In the genomic region with DNA sequence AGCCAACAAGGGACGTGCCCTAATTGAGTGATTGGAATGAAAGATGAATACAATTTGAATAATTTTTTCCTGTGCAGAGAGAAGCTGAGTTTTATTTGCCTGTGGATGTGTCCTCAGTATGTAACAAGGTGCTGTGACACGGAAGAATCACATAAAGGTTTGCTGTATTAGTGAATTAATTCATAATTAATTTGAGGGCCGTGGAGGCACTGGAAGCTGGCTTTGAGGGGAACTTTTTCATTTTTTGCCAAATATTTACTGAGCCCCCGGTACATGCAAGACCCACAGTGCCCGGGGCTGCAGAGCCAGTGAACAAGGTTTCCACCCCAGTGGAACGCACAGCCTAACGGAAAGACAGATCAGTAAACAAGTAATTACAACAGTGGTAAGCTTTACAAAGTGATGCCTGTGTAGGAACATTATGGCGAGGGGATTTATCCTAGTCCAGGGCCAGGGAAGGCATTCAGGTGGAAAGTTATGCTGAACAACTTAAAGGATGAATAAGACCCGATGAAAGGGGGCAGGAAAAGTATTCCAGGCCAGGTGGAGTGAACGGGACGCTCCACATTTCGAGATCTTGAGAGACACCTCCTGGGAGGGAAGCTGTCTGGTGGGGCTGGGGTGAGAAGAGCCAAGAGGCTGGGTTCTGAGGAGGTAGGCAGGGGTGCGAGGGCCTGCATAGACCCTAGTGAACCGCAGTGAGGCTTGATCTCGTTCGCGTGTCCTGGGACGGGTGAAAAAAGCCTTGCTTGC, we compare ENCODE assay signal across 8 cellular contexts. TPM values are rescaled to one million over a fixed set of nuclear protein-coding genes. Genes with fewer than 3 reads are reported as not detected.
DNase-seq lines count a peak whose midpoint lies in the region; ATAC-seq and TF ChIP-seq lines count a peak whose summit lies in the region.

No MANE protein-coding gene starts in this region.

- H4K20me1 ChIP-seq in BLaER1 treated with 17β-estradiol and CSF1 and Interleukin-3, amounts not matched to agents 10 nM and 100 nM: peaks cover 22 to 28% (median 23%) of the 10 kb centered on the region in 11 experiments
- peaks cover 27% of the 10 kb centered on the region for H4K20me1 ChIP-seq in Loucy (ENCODE audit: insufficient read depth, low read length, poor library complexity, severe bottlenecking)

- no peak for DNase-seq in natural killer cell treated with Interleukin-12 subunit alpha and Interleukin-12 subunit beta and Interleukin-15 and Interleukin-18, amount 100 ng/mL, for 72 hours (ENCODE audit: low spot score)
- DNase-seq in NCI-H748 (lab: John Stamatoyannopoulos, UW; ENCODE audit: unreplicated experiment): no peak

- H3K27ac Mint-ChIP-seq in dendritic cell treated with granulocyte-macrophage colony-stimulating factor and Interleukin-4, amounts not matched to agents 40 ng/mL and 50 ng/mL, for 4 days: peak overlapping the region; percentile 99
- H3K27ac Mint-ChIP-seq in natural killer cell treated with Interleukin-12 subunit alpha and Interleukin-12 subunit beta and Interleukin-15 and Interleukin-18, amount 100 ng/mL, for 72 hours: peak overlapping the region; percentile 89 to 94

- peak overlapping the region; percentile 73 for H3K4me3 Mint-ChIP-seq in dendritic cell treated with granulocyte-macrophage colony-stimulating factor and Interleukin-4, amounts not matched to agents 40 ng/mL and 50 ng/mL, for 4 days
- H3K4me3 Mint-ChIP-seq in natural killer cell treated with Interleukin-12 subunit alpha and Interleukin-12 subunit beta and Interleukin-15 and Interleukin-18, amount 100 ng/mL, for 72 hours: peak overlapping the region; percentile 93

- no peak for ATAC-seq in natural killer cell treated with Interleukin-12 subunit alpha and Interleukin-12 subunit beta and Interleukin-15 and Interleukin-18, amount 100 ng/mL, for 72 hours
- ATAC-seq in HG03460 (IDR thresholded peaks at IDR 0.05; ENCODE audit: unreplicated experiment) (no peak), GM21515 (IDR thresholded peaks at IDR 0.05; ENCODE audit: unreplicated experiment) (no peak), GM19467 (IDR thresholded peaks at IDR 0.05; ENCODE audit: unreplicated experiment) (no peak)

- H2AFZ ChIP-seq in Loucy (ENCODE audit: low read length): peak overlapping the region; percentile 69

- no peaks in the 10 kb centered on the region for H3F3A ChIP-seq in Loucy (ENCODE audit: low read depth)

- peak overlapping the region; percentile 9 to 100 (median 100); a peak in 20 of 22 replicates for H3K27ac ChIP-seq in BLaER1 treated with 17β-estradiol and CSF1 and Interleukin-3, amounts not matched to agents 10 nM and 100 nM

- peaks cover 3 to 25% (median 22%) of the 10 kb centered on the region in 11 experiments for H3K36me3 ChIP-seq in BLaER1 treated with 17β-estradiol and CSF1 and Interleukin-3, amounts not matched to agents 10 nM and 100 nM
- H3K36me3 ChIP-seq in Loucy (ENCODE audit: insufficient read depth, low read length): peaks cover 17% of the 10 kb centered on the region; the same call in 1 of the 2 replicates

- H3K4me3 ChIP-seq in BLaER1 treated with 17β-estradiol and CSF1 and Interleukin-3, amounts not matched to agents 10 nM and 100 nM: peak overlapping the region; percentile 87 to 100 (median 99)
- peak overlapping the region; percentile 74 for H3K4me3 ChIP-seq in Loucy (ENCODE audit: low read length, poor library complexity, severe bottlenecking)

- intact Hi-C loops in dendritic cell treated with granulocyte-macrophage colony-stimulating factor and Interleukin-4, amounts not matched to agents 40 ng/mL and 50 ng/mL, for 4 days (cut with micrococcal nuclease): no loop called here

- peak overlapping the region; percentile 76 to 94 (median 90) for H3K4me2 ChIP-seq in BLaER1 treated with 17β-estradiol and CSF1 and Interleukin-3, amounts not matched to agents 10 nM and 100 nM
- peak overlapping the region; percentile 69 for H3K4me2 ChIP-seq in Loucy (ENCODE audit: low read depth, low read length, poor library complexity, severe bottlenecking)

- peaks cover 34% of the 10 kb centered on the region for H3K79me2 ChIP-seq in Loucy (ENCODE audit: insufficient read depth, low read length)

- peaks cover 38 to 44% (median 41%) of the 10 kb centered on the region in 10 experiments for H3K4me1 ChIP-seq in BLaER1 treated with 17β-estradiol and CSF1 and Interleukin-3, amounts not matched to agents 10 nM and 100 nM
- H3K4me1 ChIP-seq in Loucy (ENCODE audit: insufficient read depth, low read length, poor library complexity, severe bottlenecking): peaks cover 36% of the 10 kb centered on the region

- peaks cover 35% of the 10 kb centered on the region for H3K4me1 Mint-ChIP-seq in dendritic cell treated with granulocyte-macrophage colony-stimulating factor and Interleukin-4, amounts not matched to agents 40 ng/mL and 50 ng/mL, for 4 days (ENCODE audit: low read depth)
- H3K4me1 Mint-ChIP-seq in natural killer cell treated with Interleukin-12 subunit alpha and Interleukin-12 subunit beta and Interleukin-15 and Interleukin-18, amount 100 ng/mL, for 72 hours (ENCODE audit: low read depth in 2 of 2): peaks cover 5 to 15% of the 10 kb centered on the region in 2 donors

- H3K36me3 Mint-ChIP-seq in dendritic cell treated with granulocyte-macrophage colony-stimulating factor and Interleukin-4, amounts not matched to agents 40 ng/mL and 50 ng/mL, for 4 days (ENCODE audit: low read depth): peaks cover 27% of the 10 kb centered on the region
- H3K36me3 Mint-ChIP-seq in natural killer cell treated with Interleukin-12 subunit alpha and Interleukin-12 subunit beta and Interleukin-15 and Interleukin-18, amount 100 ng/mL, for 72 hours: no peaks in the 10 kb centered on the region

- peak overlapping the region; percentile 73 to 100 (median 100) for H3K9ac ChIP-seq in BLaER1 treated with 17β-estradiol and CSF1 and Interleukin-3, amounts not matched to agents 10 nM and 100 nM
- peak overlapping the region; percentile 99 for H3K9ac ChIP-seq in Loucy (ENCODE audit: low read depth, low read length, poor library complexity, severe bottlenecking)

- peaks cover 24% of the 10 kb centered on the region for H3K27me3 Mint-ChIP-seq in dendritic cell treated with granulocyte-macrophage colony-stimulating factor and Interleukin-4, amounts not matched to agents 40 ng/mL and 50 ng/mL, for 4 days
- peaks cover 8 to 10% of the 10 kb centered on the region in 2 donors for H3K27me3 Mint-ChIP-seq in natural killer cell treated with Interleukin-12 subunit alpha and Interleukin-12 subunit beta and Interleukin-15 and Interleukin-18, amount 100 ng/mL, for 72 hours

- no peak for TF ChIP-seq CTCF in Loucy (conservative IDR thresholded peaks at IDR 0.05; ENCODE audit: low read length)

- H3K9me2 ChIP-seq in Loucy (replicated peaks; ENCODE audit: low read depth, low read length): no peaks in the 10 kb centered on the region

- H3K9me3 ChIP-seq in BLaER1 treated with 17β-estradiol and CSF1 and Interleukin-3, amounts not matched to agents 10 nM and 100 nM (replicated peaks in 1 of 11): no peaks in the 10 kb centered on the region; a peak in 1 of 22 replicates
- H3K9me3 ChIP-seq in Loucy (ENCODE audit: insufficient read depth, low read depth, low read length): no peaks in the 10 kb centered on the region

- peaks cover 0 to 5% (median 0%) of the 10 kb centered on the region in 11 experiments; a peak in 2 of 22 replicates for H3K27me3 ChIP-seq in BLaER1 treated with 17β-estradiol and CSF1 and Interleukin-3, amounts not matched to agents 10 nM and 100 nM
- H3K27me3 ChIP-seq in Loucy (ENCODE audit: insufficient read depth, low read length, poor library complexity, severe bottlenecking): peaks cover 8% of the 10 kb centered on the region

- no peaks in the 10 kb centered on the region for H3K9me3 Mint-ChIP-seq in dendritic cell treated with granulocyte-macrophage colony-stimulating factor and Interleukin-4, amounts not matched to agents 40 ng/mL and 50 ng/mL, for 4 days
- H3K9me3 Mint-ChIP-seq in natural killer cell treated with Interleukin-12 subunit alpha and Interleukin-12 subunit beta and Interleukin-15 and Interleukin-18, amount 100 ng/mL, for 72 hours: no peaks in the 10 kb centered on the region

RNA-seq across cellular contexts. Expression of gene RCC2, which starts 0.8 kb away (rescaled TPM):
- total RNA-seq in natural killer cell treated with Interleukin-12 subunit alpha and Interleukin-12 subunit beta and Interleukin-15 and Interleukin-18, amount 100 ng/mL, for 72 hours: 100 to 1,000 TPM; 112 to 181 TPM
